Comparison of ENCODE assay signal across 22 cellular contexts in genomic region chr4:148980782-148981181, GRCh38.
DNase-seq lines count a peak whose midpoint lies in the region.
"Had no signal": no experiment of that assay in that cellular context is flagged by ENCODE, and none has a peak within 500 bp of the region (broad histone marks: within the 10 kb centered on the region; RNA-seq: fewer than 3 reads in every experiment).

No MANE protein-coding gene starts in this region.

- DNase-seq in Ammon's horn (ENCODE audit: low spot score) (peak; percentile 47), NAMALWA (ENCODE audit: low spot score) (peak; percentile 30), globus pallidus (ENCODE audit: low spot score) (peak; percentile 58), pons (ENCODE audit: low spot score) (peak; percentile 61), NCI-H2107 treated with DMSO at 0.1 percent for 48 hours (lab: John Stamatoyannopoulos, UW; ENCODE audit: unreplicated experiment) (no peak), glomerular visceral epithelial cell (ENCODE audit: extremely low spot score) (no peak), NCI-H2227 (lab: John Stamatoyannopoulos, UW; ENCODE audit: unreplicated experiment) (no peak)
- DNase-seq in stimulated activated CD4-positive, alpha-beta T cell treated with anti-CD3 and anti-CD28 coated beads, Interleukin-4, amount 100 ng/mL, for 4 hours: no peak
- DNase-seq: activated CD8-positive, alpha-beta memory T cell treated with anti-CD3 and anti-CD28 coated beads, Interleukin-2, amount 50 U/mL, for 48 hours; activated CD8-positive, alpha-beta T cell treated with anti-CD3 and anti-CD28 coated beads for 36 hours; activated naive CD4-positive, alpha-beta T cell treated with anti-CD3 and anti-CD28 coated beads for 36 hours; body of pancreas; CD4-positive, alpha-beta T cell; colonic mucosa; effector CD4-positive, alpha-beta T cell; glutamatergic neuron; NCI-H1092; NCI-H1694 treated with DMSO at 0.1 percent for 48 hours; NCI-H524; NK-92 treated with Interleukin-12 subunit alpha and Interleukin-12 subunit beta, amount 100 ng/mL, for 24 hours; stimulated activated naive CD8-positive, alpha-beta T cell treated with anti-CD3 and anti-CD28 coated beads, Interleukin-15, Interleukin-2, amounts not matched to agents 100 U/mL and 50 U/mL, for 24 hours; SW 1271 had no signal

Comparison
In these comparisons a context has a peak if more than half of its experiments do, and no peak if none do; other contexts are left out.
1. DNase-seq: peak in Ammon's horn (single experiment), NAMALWA (single experiment), globus pallidus (single experiment) and pons (single experiment); none in NCI-H2107 treated with DMSO at 0.1 percent for 48 hours (single experiment), stimulated activated CD4-positive, alpha-beta T cell treated with anti-CD3 and anti-CD28 coated beads, Interleukin-4, amount 100 ng/mL, for 4 hours (0 of 2), glomerular visceral epithelial cell (single experiment) and NCI-H2227 (single experiment).